Comparison of ENCODE assay signal across 9 cellular contexts in genomic region chr21:23936224-23936623, GRCh38.
DNase-seq lines count a peak whose midpoint lies in the region; FAIRE-seq and TF ChIP-seq lines count a peak whose summit lies in the region.
"Had no signal": no experiment of that assay in that cellular context is flagged by ENCODE, and none has a peak within 500 bp of the region (broad histone marks: within the 10 kb centered on the region; RNA-seq: fewer than 3 reads in every experiment).

No MANE protein-coding gene starts in this region.

- H3K4me3 Mint-ChIP-seq in astrocyte (ENCODE audit: unreplicated experiment): no peak overlapping the region

- TF ChIP-seq POLR2A in vagina (IDR thresholded peaks at IDR 0.05): no peak

- TF ChIP-seq CTCF in astrocyte (IDR thresholded peaks at IDR 0.05; ENCODE audit: insufficient read depth, low read depth, low read length): peak; percentile 42
- no peak for TF ChIP-seq CTCF in vagina (IDR thresholded peaks at IDR 0.05)

- H3K36me3 Mint-ChIP-seq in astrocyte (ENCODE audit: low read depth, unreplicated experiment): no peaks in the 10 kb centered on the region

- FAIRE-seq in astrocyte (lab: Jason Lieb, UNC): no peak

- H2AFZ ChIP-seq in astrocyte (ENCODE audit: low read depth, low read length): no peak overlapping the region

- intact Hi-C loops in vagina (cut with DNase I): loop anchor here (10.0 kb wide), 1 partner anchor 59 kb away; no protein-coding TSS in a partner anchor

- DNase-seq in NOMO-1 treated with DMSO at 0.1 percent for 48 hours (lab: John Stamatoyannopoulos, UW; ENCODE audit: unreplicated experiment) (peak; percentile 18), NOMO-1 treated with dmso at 0.1 percent for 144 hours (lab: John Stamatoyannopoulos, UW; ENCODE audit: unreplicated experiment) (no peak), MV-4-11 (lab: John Stamatoyannopoulos, UW) (peak; percentile 47), astrocyte (ENCODE audit: low read depth) (peak; percentile 2), pons (ENCODE audit: low spot score) (peak; percentile 60), NCI-H187 treated with DMSO at 0.1 percent for 48 hours (lab: John Stamatoyannopoulos, UW) (no peak), vagina (ENCODE audit: extremely low spot score in 2 of 2) (no peak), NCI-H2029 (lab: John Stamatoyannopoulos, UW) (no peak)

- no peaks in the 10 kb centered on the region for H3K4me1 Mint-ChIP-seq in astrocyte (ENCODE audit: low read depth, unreplicated experiment)

- H3K9me3 ChIP-seq in astrocyte (ENCODE audit: insufficient read depth, low read depth, low read length) (no peaks in the 10 kb centered on the region), vagina (no peaks in the 10 kb centered on the region)

- H3K9me3 Mint-ChIP-seq in astrocyte (ENCODE audit: unreplicated experiment): no peaks in the 10 kb centered on the region

- H3K4me2 ChIP-seq in astrocyte (ENCODE audit: low read length): no peak overlapping the region

- no peaks in the 10 kb centered on the region for H3K4me1 ChIP-seq in astrocyte (ENCODE audit: insufficient read depth, low read length)
- H3K4me1 ChIP-seq in vagina: no peaks in the 10 kb centered on the region

- H3K27ac ChIP-seq in astrocyte (ENCODE audit: low read depth, low read length): no peak overlapping the region
- no peak overlapping the region for H3K27ac ChIP-seq in vagina
- H3K27ac ChIP-seq: BLaER1 treated with 17β-estradiol and CSF1 and Interleukin-3, amounts not matched to agents 10 nM and 100 nM had no signal

- H3K79me2 ChIP-seq in astrocyte (ENCODE audit: insufficient read depth, low read length): no peaks in the 10 kb centered on the region

- H3K27me3 Mint-ChIP-seq in astrocyte (ENCODE audit: low read depth, unreplicated experiment): no peaks in the 10 kb centered on the region

- no peaks in the 10 kb centered on the region for H4K20me1 ChIP-seq in astrocyte (ENCODE audit: insufficient read depth, low read length)
- H4K20me1 ChIP-seq: BLaER1 treated with 17β-estradiol and CSF1 and Interleukin-3, amounts not matched to agents 10 nM and 100 nM had no signal

- no peak overlapping the region for H3K27ac Mint-ChIP-seq in astrocyte (ENCODE audit: unreplicated experiment)

- H3K4me3 ChIP-seq in astrocyte (ENCODE audit: insufficient read depth, low read depth, low read length) (no peak overlapping the region), vagina (no peak overlapping the region)
- H3K4me3 ChIP-seq: BLaER1 treated with 17β-estradiol and CSF1 and Interleukin-3, amounts not matched to agents 10 nM and 100 nM had no signal

- H3K36me3 ChIP-seq in astrocyte (ENCODE audit: insufficient read depth, low read length): no peaks in the 10 kb centered on the region
- H3K36me3 ChIP-seq in vagina: no peaks in the 10 kb centered on the region

- H3K9ac ChIP-seq in astrocyte (ENCODE audit: low read length): no peak overlapping the region
- H3K9ac ChIP-seq: BLaER1 treated with 17β-estradiol and CSF1 and Interleukin-3, amounts not matched to agents 10 nM and 100 nM had no signal

- H3K27me3 ChIP-seq in astrocyte (ENCODE audit: insufficient read depth, low read length): no peaks in the 10 kb centered on the region
- H3K27me3 ChIP-seq in vagina: no peaks in the 10 kb centered on the region
- H3K27me3 ChIP-seq: BLaER1 treated with 17β-estradiol and CSF1 and Interleukin-3, amounts not matched to agents 10 nM and 100 nM had no signal

Comparison
In these comparisons a context has a peak if more than half of its experiments do, and no peak if none do; other contexts are left out.
1. DNase-seq: peak in NOMO-1 treated with DMSO at 0.1 percent for 48 hours (single experiment), MV-4-11 (single experiment), astrocyte (single experiment) and pons (single experiment); none in NOMO-1 treated with dmso at 0.1 percent for 144 hours (single experiment), NCI-H187 treated with DMSO at 0.1 percent for 48 hours (single experiment), vagina (0 of 2) and NCI-H2029 (single experiment).